Comparison of ENCODE assay signal across 13 cellular contexts in genomic region chr5:74016373-74016772, GRCh38.
A peak's percentile ranks its signal among the peaks of the same experiment; 100 is the strongest.
DNase-seq lines count a peak whose midpoint lies in the region; ATAC-seq and TF ChIP-seq lines count a peak whose summit lies in the region.
"Had no signal": no experiment of that assay in that cellular context is flagged by ENCODE, and none has a peak within 500 bp of the region (broad histone marks: within the 10 kb centered on the region; RNA-seq: fewer than 3 reads in every experiment).

No MANE protein-coding gene starts in this region.

- H3K27ac Mint-ChIP-seq in MCF 10A (ENCODE audit: low read depth, unreplicated experiment) (no peak overlapping the region), neural progenitor cell (no peak overlapping the region)
- H3K27ac Mint-ChIP-seq: stimulated activated memory B cell treated with anti-CD40 and anti-IgM and Interleukin-4, amounts not matched to agents 10 μg/mL and 1 μg/mL and 100 μg/mL, for 72 hours had no signal

- no peak for TF ChIP-seq EP300 in ovary (IDR thresholded peaks at IDR 0.05)

- H3K4me3 Mint-ChIP-seq in MCF 10A (ENCODE audit: unreplicated experiment) (no peak overlapping the region), neural progenitor cell (no peak overlapping the region)
- H3K4me3 Mint-ChIP-seq: stimulated activated memory B cell treated with anti-CD40 and anti-IgM and Interleukin-4, amounts not matched to agents 10 μg/mL and 1 μg/mL and 100 μg/mL, for 72 hours had no signal

- peaks cover 16% of the 10 kb centered on the region for H3K4me1 Mint-ChIP-seq in MCF 10A (ENCODE audit: insufficient read depth, unreplicated experiment)
- H3K4me1 Mint-ChIP-seq in neural progenitor cell, result peaks cover 6% of the 10 kb centered on the region
- H3K4me1 Mint-ChIP-seq: stimulated activated memory B cell treated with anti-CD40 and anti-IgM and Interleukin-4, amounts not matched to agents 10 μg/mL and 1 μg/mL and 100 μg/mL, for 72 hours had no signal

- BruUV-seq in MCF 10A (replicated peaks; lab: Mats Ljungman, UMichigan), result no TSS peak

- H3K79me2 ChIP-seq in neural progenitor cell (ENCODE audit: low read depth), result no peaks in the 10 kb centered on the region

- H2AFZ ChIP-seq in neural progenitor cell (replicated peaks), result no peak overlapping the region

- POLR2A ChIA-PET in MCF 10A (lab: Yijun Ruan, JAX), result interaction anchor here (1.3 to 1.4 kb wide), 3 partner anchors 13 to 626 kb away, joined by 3 to 5 read pairs (median 3); no protein-coding TSS in a partner anchor

- ATAC-seq in HG02759 (IDR thresholded peaks at IDR 0.05; ENCODE audit: unreplicated experiment), result no peak
- ATAC-seq: body of pancreas; gastroesophageal sphincter; stimulated activated memory B cell treated with anti-CD40 and anti-IgM and Interleukin-4, amounts not matched to agents 10 μg/mL and 1 μg/mL and 100 μg/mL, for 72 hours had no signal

- H3K9me3 ChIP-seq in neural progenitor cell (ENCODE audit: low read depth), result no peaks in the 10 kb centered on the region
- H3K9me3 ChIP-seq in ovary, result no peaks in the 10 kb centered on the region
- H3K9me3 ChIP-seq: body of pancreas, gastroesophageal sphincter, HAP-1 had no signal

- H4K20me1 ChIP-seq in neural progenitor cell (ENCODE audit: low read depth), result no peaks in the 10 kb centered on the region

- peaks cover 9% of the 10 kb centered on the region for H3K36me3 Mint-ChIP-seq in MCF 10A (ENCODE audit: insufficient read depth, unreplicated experiment)
- no peaks in the 10 kb centered on the region for H3K36me3 Mint-ChIP-seq in neural progenitor cell
- H3K36me3 Mint-ChIP-seq: stimulated activated memory B cell treated with anti-CD40 and anti-IgM and Interleukin-4, amounts not matched to agents 10 μg/mL and 1 μg/mL and 100 μg/mL, for 72 hours had no signal

- WGBS in ovary, 3 donors, result 84 to 93% (median 87%) methylated on average over 4 of the region's 4 CpGs

- intact Hi-C loops in MCF 10A (cut with micrococcal nuclease) (no loop called here), ovary (cut with DNase I) (no loop called here)

- H3K4me2 ChIP-seq in neural progenitor cell, result no peak overlapping the region

- H3F3A ChIP-seq in neural progenitor cell (ENCODE audit: low read depth), result no peaks in the 10 kb centered on the region

- TF ChIP-seq CTCF in MCF 10A (IDR thresholded peaks at IDR 0.05; ENCODE audit: unreplicated experiment), result peak; percentile 36
- TF ChIP-seq CTCF in neural progenitor cell (IDR thresholded peaks at IDR 0.05), result peak; percentile 27
- no peak for TF ChIP-seq CTCF in ovary (IDR thresholded peaks at IDR 0.05)

- no peaks in the 10 kb centered on the region for H3K36me3 ChIP-seq in neural progenitor cell
- H3K36me3 ChIP-seq in ovary, result no peaks in the 10 kb centered on the region
- H3K36me3 ChIP-seq: gastroesophageal sphincter, HAP-1 had no signal

- H3K27ac ChIP-seq in neural progenitor cell, result no peak overlapping the region
- H3K27ac ChIP-seq in ovary, result no peak overlapping the region
- H3K27ac ChIP-seq: body of pancreas, gastroesophageal sphincter had no signal

- no peaks in the 10 kb centered on the region for H3K27me3 Mint-ChIP-seq in MCF 10A (ENCODE audit: insufficient read depth, unreplicated experiment)
- H3K27me3 Mint-ChIP-seq in neural progenitor cell (ENCODE audit: insufficient read depth, low read depth), result peaks cover 9% of the 10 kb centered on the region

- DNase-seq in NCI-H2196 (lab: John Stamatoyannopoulos, UW; ENCODE audit: unreplicated experiment) (peak; percentile 4), NCI-H2196 treated with DMSO at 0.1 percent for 48 hours (lab: John Stamatoyannopoulos, UW; ENCODE audit: unreplicated experiment) (no peak), HuH-7 (ENCODE audit: low spot score) (peak; percentile 35), MCF 10A (ENCODE audit: unreplicated experiment) (peak; percentile 45), neural progenitor cell (ENCODE audit: low spot score) (no peak), activated gamma-delta T cell (lab: John Stamatoyannopoulos, UW) (no peak), ovary (no peak)
- DNase-seq: body of pancreas had no signal

- H3K9me3 Mint-ChIP-seq in MCF 10A (ENCODE audit: unreplicated experiment), result no peaks in the 10 kb centered on the region
- H3K9me3 Mint-ChIP-seq in neural progenitor cell, result no peaks in the 10 kb centered on the region

- no peak overlapping the region for H3K9ac ChIP-seq in neural progenitor cell

- CTCF ChIA-PET in MCF 10A (lab: Yijun Ruan, JAX), result interaction anchor here (0.5 to 1.6 kb wide), 5 partner anchors 18 to 536 kb away, joined by 3 read pairs; no protein-coding TSS in a partner anchor

- TF ChIP-seq POLR2A in ovary (IDR thresholded peaks at IDR 0.05), result no peak

- H3K4me1 ChIP-seq in neural progenitor cell (no peaks in the 10 kb centered on the region), ovary (ENCODE audit: insufficient read depth) (peaks cover 5% of the 10 kb centered on the region)
- H3K4me1 ChIP-seq: gastroesophageal sphincter, HAP-1 had no signal

- H3K4me3 ChIP-seq in neural progenitor cell, result no peak overlapping the region
- no peak overlapping the region for H3K4me3 ChIP-seq in ovary
- H3K4me3 ChIP-seq: body of pancreas, gastroesophageal sphincter, HAP-1, skin epidermis had no signal

- H3K27me3 ChIP-seq in neural progenitor cell (no peaks in the 10 kb centered on the region), ovary (no peaks in the 10 kb centered on the region)
- H3K27me3 ChIP-seq: body of pancreas, gastroesophageal sphincter had no signal

Comparison
In these comparisons a context has a peak if more than half of its experiments do, and no peak if none do; other contexts are left out.
1. DNase-seq: peak in NCI-H2196 (single experiment), HuH-7 (single experiment) and MCF 10A (single experiment); none in NCI-H2196 treated with DMSO at 0.1 percent for 48 hours (single experiment), neural progenitor cell (single experiment), activated gamma-delta T cell (single experiment) and ovary (0 of 5).
2. CTCF ChIP-seq: peak in MCF 10A (single experiment) and neural progenitor cell (single experiment); none in ovary (0 of 3).